12 cellular contexts compared by ENCODE assay signal in genomic region chr19:16200038-16200775, GRCh38. TPM values are rescaled to one million over a fixed set of nuclear protein-coding genes. Genes with fewer than 3 reads are reported as not detected.
DNase-seq lines count a peak whose midpoint lies in the region; ATAC-seq, FAIRE-seq and TF ChIP-seq lines count a peak whose summit lies in the region.
"Had no signal": no experiment of that assay in that cellular context is flagged by ENCODE, and none has a peak within 500 bp of the region (broad histone marks: within the 10 kb centered on the region; RNA-seq: fewer than 3 reads in every experiment).

No MANE protein-coding gene starts in this region.

- DNase-seq in activated T-cell treated with anti-CD3 and anti-CD28 coated beads, Interleukin-2, amount 50 U/mL, for 24 hours: no peak
- no peak for DNase-seq in activated T-cell treated with anti-CD3 and anti-CD28 coated beads for 4 hours
- no peak for DNase-seq in T-helper 17 cell
- DNase-seq in fibroblast of the aortic adventitia (ENCODE audit: low read depth): peak; percentile 66
- peak; percentile 94 for DNase-seq in small intestine
- no peak for DNase-seq in ovary
- no peak for DNase-seq in T-helper 9 cell
- DNase-seq in GOT3 (lab: John Stamatoyannopoulos, UW): no peak
- DNase-seq: heart right ventricle, SHP77 treated with DMSO at 0.1 percent for 48 hours had no signal

- H3K36me3 ChIP-seq in small intestine (ENCODE audit: control insufficient read depth in 2 of 2, insufficient read depth in 2 of 2, low read length in 2 of 2) (peaks cover 0 to 13% of the 10 kb centered on the region in 2 donors), ovary (no peaks in the 10 kb centered on the region)

- no peaks in the 10 kb centered on the region for H3K9me3 ChIP-seq in T-helper 17 cell (ENCODE audit: control insufficient read depth, low read length, poor library complexity, severe bottlenecking)
- H3K9me3 ChIP-seq in small intestine (ENCODE audit: control insufficient read depth, low read depth): no peaks in the 10 kb centered on the region
- H3K9me3 ChIP-seq in ovary: no peaks in the 10 kb centered on the region
- H3K9me3 ChIP-seq: heart right ventricle had no signal

- peak overlapping the region; percentile 81 for H3K27ac Mint-ChIP-seq in activated T-cell treated with anti-CD3 and anti-CD28 coated beads, Interleukin-2, amount 50 U/mL, for 24 hours
- H3K27ac Mint-ChIP-seq in T-helper 17 cell: no peak overlapping the region

- H3K4me3 Mint-ChIP-seq in activated T-cell treated with anti-CD3 and anti-CD28 coated beads, Interleukin-2, amount 50 U/mL, for 24 hours: peak overlapping the region; percentile 37
- peak overlapping the region; percentile 41 for H3K4me3 Mint-ChIP-seq in T-helper 17 cell

- intact Hi-C loops in ovary (cut with DNase I): no loop called here

- TF ChIP-seq EP300 in ovary (IDR thresholded peaks at IDR 0.05): no peak

- H3K4me3 ChIP-seq in fibroblast of the aortic adventitia (ENCODE audit: low read depth, low read length) (no peak overlapping the region), small intestine (ENCODE audit: low read depth in 1 of 2, low read length in 2 of 2) (peak overlapping the region in 1 of 2 donors; percentile 29), ovary (no peak overlapping the region)
- H3K4me3 ChIP-seq: heart right ventricle had no signal

- no peak for TF ChIP-seq CTCF in fibroblast of the aortic adventitia (IDR thresholded peaks at IDR 0.05; ENCODE audit: insufficient read depth, low read length)
- TF ChIP-seq CTCF in ovary (IDR thresholded peaks at IDR 0.05): no peak

- no peaks in the 10 kb centered on the region for H3K27me3 ChIP-seq in small intestine (ENCODE audit: control insufficient read depth in 2 of 2, insufficient read depth in 2 of 2, low read length in 2 of 2)
- no peaks in the 10 kb centered on the region for H3K27me3 ChIP-seq in ovary
- H3K27me3 ChIP-seq: heart right ventricle had no signal

- no peak for ATAC-seq in T-helper 17 cell

- 66 to 76% (median 67%) methylated on average over 15 of the region's 15 CpGs for WGBS in small intestine, 3 donors
- 68 to 72% (median 71%) methylated on average over 15 of the region's 15 CpGs for WGBS in ovary, 3 donors

- no peak for TF ChIP-seq POLR2A in ovary (IDR thresholded peaks at IDR 0.05)

- no peaks in the 10 kb centered on the region for H3K27me3 Mint-ChIP-seq in activated T-cell treated with anti-CD3 and anti-CD28 coated beads, Interleukin-2, amount 50 U/mL, for 24 hours
- H3K27me3 Mint-ChIP-seq in T-helper 17 cell: no peaks in the 10 kb centered on the region

- peaks cover 56% of the 10 kb centered on the region for H3K4me1 Mint-ChIP-seq in activated T-cell treated with anti-CD3 and anti-CD28 coated beads, Interleukin-2, amount 50 U/mL, for 24 hours (ENCODE audit: low read depth)
- H3K4me1 Mint-ChIP-seq in T-helper 17 cell: peaks cover 32% of the 10 kb centered on the region

- peaks cover 61% of the 10 kb centered on the region for H3K36me3 Mint-ChIP-seq in activated T-cell treated with anti-CD3 and anti-CD28 coated beads, Interleukin-2, amount 50 U/mL, for 24 hours (ENCODE audit: low read depth)
- peaks cover 8% of the 10 kb centered on the region for H3K36me3 Mint-ChIP-seq in T-helper 17 cell (ENCODE audit: low read depth)

- H3K9me3 Mint-ChIP-seq in activated T-cell treated with anti-CD3 and anti-CD28 coated beads, Interleukin-2, amount 50 U/mL, for 24 hours: no peaks in the 10 kb centered on the region

- H3K27ac ChIP-seq in small intestine (ENCODE audit: low read depth in 1 of 2, low read length in 1 of 2) (peak overlapping the region; percentile 27 to 98), ovary (no peak overlapping the region)

- peaks cover 6 to 10% of the 10 kb centered on the region in 2 donors for H3K4me1 ChIP-seq in small intestine (ENCODE audit: control insufficient read depth in 2 of 2, insufficient read depth in 1 of 2, low read depth in 1 of 2, low read length in 1 of 2)
- peaks cover 13% of the 10 kb centered on the region for H3K4me1 ChIP-seq in ovary (ENCODE audit: insufficient read depth)

- no peak for FAIRE-seq in small intestine (lab: Jason Lieb, UNC)

RNA-seq across cellular contexts. Expression of gene AP1M1, which starts 2.5 kb away (rescaled TPM):
- total RNA-seq in T-helper 17 cell (10 to 100 TPM; 91.8 to 98.5 TPM), fibroblast of the aortic adventitia (ENCODE audit: low replicate concordance) (7.8 and 78.5 TPM in 2 replicates), ovary (10 to 100 TPM; 28.4 to 81.7 (median 59.3) TPM)
- polyA plus RNA-seq in small intestine (10 to 100 TPM; 29.7 to 97.8 (median 84.1) TPM), ovary (10 to 100 TPM; 38.9 to 42.6 TPM)

RNA-seq across cellular contexts. Expression of gene FAM32A, which starts 15.0 kb away (rescaled TPM):
- total RNA-seq in T-helper 17 cell (10 to 100 TPM; 33.7 to 48.8 TPM), fibroblast of the aortic adventitia (ENCODE audit: low replicate concordance) (70.6 and 89.1 TPM in 2 replicates), ovary (10 to 100 TPM; 37.9 to 62.6 (median 43.7) TPM)
- polyA plus RNA-seq in small intestine (100 to 1,000 TPM in 2 of 3 donors, 10 to 100 TPM in 1; 82.3 to 205 (median 195) TPM), ovary (10 to 100 TPM; 62.7 to 68.6 TPM)

RNA-seq across cellular contexts. Expression of gene CIB3, which starts 26.9 kb away (rescaled TPM):
- not detected for total RNA-seq in T-helper 17 cell
- total RNA-seq in fibroblast of the aortic adventitia (ENCODE audit: low replicate concordance): not detected in 2 replicates
- polyA plus RNA-seq in small intestine: not detected
- not detected for total RNA-seq in ovary
- polyA plus RNA-seq in ovary: not detected
- total RNA-seq: heart right ventricle, M059J, pulmonary artery endothelial cell had no signal
- polyA plus RNA-seq: heart right ventricle had no signal

RNA-seq across cellular contexts. Expression of gene HSH2D, which starts 56.7 kb away (rescaled TPM):
- total RNA-seq in T-helper 17 cell (10 to 100 TPM; 27.7 to 31.8 TPM), fibroblast of the aortic adventitia (ENCODE audit: low replicate concordance) (not detected in 2 replicates), ovary (1 to 10 TPM in 2 of 7 donors, under 1 TPM in 5; 0.20 to 1.3 (median 0.31) TPM)
- polyA plus RNA-seq in small intestine (10 to 100 TPM; 14.8 to 31.3 (median 22.7) TPM), ovary (under 1 TPM; 0.21 to 0.68 TPM)
- total RNA-seq: pulmonary artery endothelial cell had no signal

Comparison
In these comparisons a context has a peak if more than half of its experiments do, and no peak if none do; other contexts are left out.
1. DNase-seq: peak in fibroblast of the aortic adventitia (single experiment) and small intestine (single experiment); none in activated T-cell treated with anti-CD3 and anti-CD28 coated beads, Interleukin-2, amount 50 U/mL, for 24 hours (single experiment), activated T-cell treated with anti-CD3 and anti-CD28 coated beads for 4 hours (single experiment), T-helper 17 cell (0 of 3), ovary (0 of 5), T-helper 9 cell (single experiment) and GOT3 (single experiment).
2. H3K27ac ChIP-seq: peak in small intestine (2 of 2); none in ovary (0 of 2).